In the genomic region with DNA sequence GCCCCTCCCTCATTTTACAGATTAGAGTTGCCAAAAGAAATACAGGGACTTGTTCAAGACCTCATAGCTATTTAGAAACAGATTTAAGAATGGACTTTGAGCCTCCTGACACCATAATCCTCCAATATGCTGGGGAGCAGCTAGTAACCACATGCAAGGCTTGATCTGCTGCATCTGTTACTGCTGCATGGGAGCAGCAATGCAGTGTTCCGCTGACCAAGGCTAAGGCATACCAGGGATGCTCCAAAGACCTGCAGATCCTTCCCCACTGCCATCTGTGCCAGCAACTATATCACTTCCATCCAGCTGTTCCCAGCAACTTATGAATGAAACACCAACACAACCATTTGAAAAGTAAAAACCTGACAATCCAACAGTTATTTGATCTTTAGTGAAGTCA, we compare ENCODE assay signal across 21 cellular contexts.
"Had no signal": no experiment of that assay in that cellular context is flagged by ENCODE, and none has a peak within 500 bp of the region (broad histone marks: within the 10 kb centered on the region; RNA-seq: fewer than 3 reads in every experiment).

No MANE protein-coding gene starts in this region.

- H3K4me1 Mint-ChIP-seq: memory B cell had no signal

- H3K4me1 ChIP-seq: left ventricle myocardium inferior, lower lobe of right lung, upper lobe of right lung, vagina had no signal

- H3K9me3 Mint-ChIP-seq: endodermal cell, memory B cell had no signal

- H3K27me3 ChIP-seq: heart right ventricle, neutrophil, thyroid gland, upper lobe of right lung, vagina had no signal

- ATAC-seq: heart right ventricle; lower lobe of right lung; naive thymus-derived CD4-positive, alpha-beta T cell; sciatic nerve; upper lobe of right lung had no signal

- H3K27ac Mint-ChIP-seq: endodermal cell; memory B cell; mesothelial cell of epicardium; naive thymus-derived CD4-positive, alpha-beta T cell had no signal

- H3K36me3 ChIP-seq: heart right ventricle, left ventricle myocardium inferior, lower lobe of right lung, neutrophil, thyroid gland, upper lobe of right lung, vagina had no signal

- H3K4me3 Mint-ChIP-seq: endodermal cell; memory B cell; mesothelial cell of epicardium; naive thymus-derived CD4-positive, alpha-beta T cell had no signal

- H3K27me3 Mint-ChIP-seq: memory B cell had no signal

- H3K36me3 Mint-ChIP-seq: memory B cell; mesothelial cell of epicardium; naive thymus-derived CD4-positive, alpha-beta T cell had no signal

- H3K4me3 ChIP-seq: coronary artery, heart right ventricle, left ventricle myocardium inferior, lower lobe of right lung, skin epidermis, thyroid gland, upper lobe of right lung, vagina had no signal

- DNase-seq: effector CD4-positive, alpha-beta T cell; erythroblast; heart right ventricle; hypothalamus; islet precursor cell; left ventricle myocardium inferior; lower lobe of right lung; naive thymus-derived CD4-positive, alpha-beta T cell; posterior cingulate gyrus; stimulated activated CD4-positive, alpha-beta T cell treated with anti-CD3 and anti-CD28 coated beads, Interleukin-12 subunit alpha, Interleukin-12 subunit beta, amount 100 ng/mL, for 4 hours; stimulated activated naive CD4-positive, alpha-beta T cell; thyroid gland; upper lobe of right lung had no signal

- H3K27ac ChIP-seq: coronary artery, heart right ventricle, left ventricle myocardium inferior, lower lobe of right lung, neutrophil, skin epidermis, thyroid gland, upper lobe of right lung, vagina had no signal

- H3K9me3 ChIP-seq: heart right ventricle, left ventricle myocardium inferior, lower lobe of right lung, neutrophil, thyroid gland, upper lobe of right lung, vagina had no signal
